ENCODE assay signal across 28 cellular contexts in genomic region chr15:80699981-80700380, GRCh38. TPM values are rescaled to one million over a fixed set of nuclear protein-coding genes. Genes with fewer than 3 reads are reported as not detected.
DNase-seq lines count a peak whose midpoint lies in the region; ATAC-seq and TF ChIP-seq lines count a peak whose summit lies in the region.
"Had no signal": no experiment of that assay in that cellular context is flagged by ENCODE, and none has a peak within 500 bp of the region (broad histone marks: within the 10 kb centered on the region; RNA-seq: fewer than 3 reads in every experiment).

No MANE protein-coding gene starts in this region.

- H4K20me1 ChIP-seq in PC-9 (ENCODE audit: insufficient read depth) = peaks cover 28% of the 10 kb centered on the region

- CTCF ChIA-PET in PC-9 (lab: Charles Lee) = no interaction called here

- DNase-seq in EH (ENCODE audit: low read depth) = peak; percentile 32
- DNase-seq in PC-9 = no peak
- no peak for DNase-seq in epithelial cell of prostate (ENCODE audit: low read depth, low spot score)
- peak; percentile 29 for DNase-seq in renal cortical epithelial cell (ENCODE audit: low read depth)
- no peak for DNase-seq in natural killer cell
- no peak for DNase-seq in D341Med (ENCODE audit: low spot score)
- no peak for DNase-seq in naive thymus-derived CD8-positive, alpha-beta T cell
- no peak for DNase-seq in COR-L47 (lab: John Stamatoyannopoulos, UW)
- DNase-seq: activated CD4-positive, alpha-beta memory T cell treated with anti-CD3 and anti-CD28 coated beads, Interleukin-2, amount 10 ng/mL, durations not matched to agents 7 days and 5 days; activated CD4-positive, alpha-beta T cell treated with anti-CD3 and anti-CD28 coated beads for 1 hour; activated CD8-positive, alpha-beta memory T cell treated with anti-CD3 and anti-CD28 coated beads, Interleukin-2, amount 50 U/mL, for 48 hours; activated naive CD4-positive, alpha-beta T cell treated with anti-CD3 and anti-CD28 coated beads, Interleukin-2, amount 10 ng/mL, durations not matched to agents 7 days and 5 days; H9; immature natural killer cell; Karpas-422; NCI-H1436 treated with DMSO at 0.1 percent for 48 hours; NCI-H2107; right lobe of liver; SHP77 treated with DMSO at 0.1 percent for 48 hours; stimulated activated CD8-positive, alpha-beta memory T cell treated with anti-CD3 and anti-CD28 coated beads, Interleukin-4, amount 100 ng/mL, for 48 hours; stimulated activated naive CD8-positive, alpha-beta T cell treated with anti-CD3 and anti-CD28 coated beads, Interleukin-15, amount 100 ng/mL, for 72 hours; T-helper 2 cell; uterus had no signal

- no peak overlapping the region for H3K27ac Mint-ChIP-seq in natural killer cell
- H3K27ac Mint-ChIP-seq in naive thymus-derived CD8-positive, alpha-beta T cell = no peak overlapping the region
- H3K27ac Mint-ChIP-seq: activated CD4-positive, alpha-beta memory T cell treated with anti-CD3 and anti-CD28 coated beads, Interleukin-2, amount 10 ng/mL, durations not matched to agents 7 days and 5 days; activated naive CD4-positive, alpha-beta T cell treated with anti-CD3 and anti-CD28 coated beads, Interleukin-2, amount 10 ng/mL, durations not matched to agents 7 days and 5 days; activated T-helper 1 cell treated with anti-CD3 and anti-CD28 coated beads, Interleukin-12 subunit alpha, Interleukin-12 subunit beta, Interleukin-2, Interleukin-4 antibody, amounts not matched to agents 30 ng/mL and 10 ng/mL and 1 ng/mL, durations not matched to agents 14 hours and 24 hours and 36 hours; H9; immature natural killer cell; memory B cell; stimulated activated naive CD8-positive, alpha-beta T cell treated with anti-CD3 and anti-CD28 coated beads, Interleukin-15, amount 100 ng/mL, for 72 hours had no signal

- H3K4me2 ChIP-seq in PC-9 = peak overlapping the region; percentile 92

- no peak for TF ChIP-seq CTCF in PC-9 (conservative IDR thresholded peaks at IDR 0.05)
- no peak for TF ChIP-seq CTCF in natural killer cell (IDR thresholded peaks at IDR 0.05)

- H2AFZ ChIP-seq in PC-9 = no peak overlapping the region

- H3K27ac ChIP-seq in PC-9 (no peak overlapping the region), epithelial cell of prostate (peak overlapping the region; percentile 12)
- H3K27ac ChIP-seq: right lobe of liver, uterus had no signal

- POLR2A ChIA-PET in PC-9 (lab: Charles Lee; ENCODE audit: unreplicated experiment) = no interaction called here
- POLR2A ChIA-PET in naive thymus-derived CD8-positive, alpha-beta T cell (lab: Charles Lee) = no interaction called here

- H3K9me2 ChIP-seq in PC-9 (ENCODE audit: insufficient read depth) = no peaks in the 10 kb centered on the region

- intact Hi-C loops in PC-9 (cut with micrococcal nuclease; ENCODE audit: unreplicated experiment) = loop anchor here (5.0 to 10.0 kb wide), 3 partner anchors 57 to 267 kb away; no protein-coding TSS in a partner anchor
- intact Hi-C loops in natural killer cell (cut with micrococcal nuclease) = no loop called here

- no peak for ATAC-seq in natural killer cell
- ATAC-seq in naive thymus-derived CD8-positive, alpha-beta T cell = no peak
- ATAC-seq: HepG2; Panc1; right lobe of liver; stimulated activated naive CD8-positive, alpha-beta T cell treated with anti-CD3 and anti-CD28 coated beads, Interleukin-15, amount 100 ng/mL, for 72 hours had no signal

- H3K79me2 ChIP-seq in PC-9 (ENCODE audit: low read depth) = peaks cover 95% of the 10 kb centered on the region

- no peak overlapping the region for H3K4me3 ChIP-seq in PC-9
- H3K4me3 ChIP-seq: right lobe of liver, uterus had no signal

- H3K36me3 Mint-ChIP-seq in natural killer cell = no peaks in the 10 kb centered on the region
- H3K36me3 Mint-ChIP-seq in naive thymus-derived CD8-positive, alpha-beta T cell = peaks cover 0 to 4% (median 3%) of the 10 kb centered on the region in 3 donors
- H3K36me3 Mint-ChIP-seq: activated naive CD4-positive, alpha-beta T cell treated with anti-CD3 and anti-CD28 coated beads, Interleukin-2, amount 10 ng/mL, durations not matched to agents 7 days and 5 days; memory B cell had no signal

- H3K9me3 ChIP-seq in PC-9 (ENCODE audit: insufficient read depth, low read depth) = no peaks in the 10 kb centered on the region
- H3K9me3 ChIP-seq: right lobe of liver, uterus had no signal

- no peak overlapping the region for H3K4me3 Mint-ChIP-seq in natural killer cell
- H3K4me3 Mint-ChIP-seq in naive thymus-derived CD8-positive, alpha-beta T cell = no peak overlapping the region
- H3K4me3 Mint-ChIP-seq: activated CD4-positive, alpha-beta memory T cell treated with anti-CD3 and anti-CD28 coated beads, Interleukin-2, amount 10 ng/mL, durations not matched to agents 7 days and 5 days; activated naive CD4-positive, alpha-beta T cell treated with anti-CD3 and anti-CD28 coated beads, Interleukin-2, amount 10 ng/mL, durations not matched to agents 7 days and 5 days; activated T-helper 1 cell treated with anti-CD3 and anti-CD28 coated beads, Interleukin-12 subunit alpha, Interleukin-12 subunit beta, Interleukin-2, Interleukin-4 antibody, amounts not matched to agents 30 ng/mL and 10 ng/mL and 1 ng/mL, durations not matched to agents 14 hours and 24 hours and 36 hours; H9; immature natural killer cell; memory B cell; stimulated activated naive CD8-positive, alpha-beta T cell treated with anti-CD3 and anti-CD28 coated beads, Interleukin-15, amount 100 ng/mL, for 72 hours had no signal

- H3K27me3 ChIP-seq in PC-9 (ENCODE audit: insufficient read depth, low read depth) = no peaks in the 10 kb centered on the region
- H3K27me3 ChIP-seq: right lobe of liver, uterus had no signal

- peaks cover 58% of the 10 kb centered on the region for H3K4me1 ChIP-seq in PC-9 (replicated peaks; ENCODE audit: insufficient read depth)
- H3K4me1 ChIP-seq: uterus had no signal

- H3F3A ChIP-seq in PC-9 (ENCODE audit: insufficient read depth, low read depth) = peaks cover 21% of the 10 kb centered on the region; the same call in 1 of the 2 replicates

- H3K9me3 Mint-ChIP-seq in natural killer cell = no peaks in the 10 kb centered on the region
- no peaks in the 10 kb centered on the region for H3K9me3 Mint-ChIP-seq in naive thymus-derived CD8-positive, alpha-beta T cell
- H3K9me3 Mint-ChIP-seq: activated CD4-positive, alpha-beta memory T cell treated with anti-CD3 and anti-CD28 coated beads, Interleukin-2, amount 10 ng/mL, durations not matched to agents 7 days and 5 days; activated naive CD4-positive, alpha-beta T cell treated with anti-CD3 and anti-CD28 coated beads, Interleukin-2, amount 10 ng/mL, durations not matched to agents 7 days and 5 days; activated T-helper 1 cell treated with anti-CD3 and anti-CD28 coated beads, Interleukin-12 subunit alpha, Interleukin-12 subunit beta, Interleukin-2, Interleukin-4 antibody, amounts not matched to agents 30 ng/mL and 10 ng/mL and 1 ng/mL, durations not matched to agents 14 hours and 24 hours and 36 hours; H9; immature natural killer cell; memory B cell; stimulated activated naive CD8-positive, alpha-beta T cell treated with anti-CD3 and anti-CD28 coated beads, Interleukin-15, amount 100 ng/mL, for 72 hours had no signal

- peaks cover 16 to 21% of the 10 kb centered on the region in 2 donors for H3K27me3 Mint-ChIP-seq in natural killer cell (ENCODE audit: low read depth in 2 of 2)
- peaks cover 4 to 45% (median 12%) of the 10 kb centered on the region in 5 donors for H3K27me3 Mint-ChIP-seq in naive thymus-derived CD8-positive, alpha-beta T cell
- H3K27me3 Mint-ChIP-seq: progenitor cell of endocrine pancreas had no signal

- H3K4me1 Mint-ChIP-seq in natural killer cell = peaks cover 24 to 28% of the 10 kb centered on the region in 2 donors
- peaks cover 8 to 21% (median 18%) of the 10 kb centered on the region in 4 donors for H3K4me1 Mint-ChIP-seq in naive thymus-derived CD8-positive, alpha-beta T cell

- H3K36me3 ChIP-seq in PC-9 (ENCODE audit: low read depth) = peaks cover 18% of the 10 kb centered on the region
- H3K36me3 ChIP-seq: right lobe of liver, uterus had no signal

- no TSS peak for BruUV-seq in PC-9 (replicated peaks; lab: Mats Ljungman, UMichigan)

RNA-seq across cellular contexts. Expression of gene ABHD17C, which starts 4.9 kb away (rescaled TPM):
- total RNA-seq in PC-9 (2021) (35.6 and 42.2 TPM in 2 replicates), renal cortical epithelial cell (4.7 and 7.4 TPM in 2 replicates), natural killer cell (1 to 10 TPM; 2.4 to 4.4 (median 4.3) TPM)
- 1 to 10 TPM; 1.8 to 2.5 TPM for total RNA-seq in naive thymus-derived CD8-positive, alpha-beta T cell
- 1 to 10 TPM in 1 of 3 donors, under 1 TPM in 2; 0.08 to 2.4 (median 0.91) TPM for polyA plus RNA-seq in naive thymus-derived CD8-positive, alpha-beta T cell

Comparison
In these comparisons a context has a peak if more than half of its experiments do, and no peak if none do; other contexts are left out.
1. DNase-seq: peak in EH (single experiment) and renal cortical epithelial cell (single experiment); none in PC-9 (0 of 2), epithelial cell of prostate (single experiment), natural killer cell (single experiment), D341Med (single experiment), naive thymus-derived CD8-positive, alpha-beta T cell (0 of 10) and COR-L47 (single experiment).